Comparison of ENCODE assay signal across 17 cellular contexts in genomic region chr7:46774515-46774914, GRCh38.
"Had no signal": no experiment of that assay in that cellular context is flagged by ENCODE, and none has a peak within 500 bp of the region (broad histone marks: within the 10 kb centered on the region; RNA-seq: fewer than 3 reads in every experiment).

No MANE protein-coding gene starts in this region.

- H3K27ac ChIP-seq: coronary artery, foreskin keratinocyte, pancreas, uterus had no signal

- H3K4me1 ChIP-seq: foreskin keratinocyte, pancreas, uterus had no signal

- H3K36me3 ChIP-seq: pancreas, uterus had no signal

- H3K9me3 ChIP-seq: pancreas, uterus had no signal

- ATAC-seq: activated CD4-positive, alpha-beta T cell treated with anti-CD3 and anti-CD28 coated beads for 36 hours; activated CD8-positive, alpha-beta memory T cell treated with anti-CD3 and anti-CD28 coated beads, Interleukin-2, amount 10 ng/mL, durations not matched to agents 7 days and 5 days; esophagus mucosa; foreskin keratinocyte; pancreas; stimulated activated naive CD8-positive, alpha-beta T cell treated with anti-CD3 and anti-CD28 coated beads, Interleukin-15, amount 100 ng/mL, for 72 hours had no signal

- DNase-seq: activated CD4-positive, alpha-beta memory T cell treated with anti-CD3 and anti-CD28 coated beads for 36 hours; activated CD4-positive, alpha-beta T cell treated with anti-CD3 and anti-CD28 coated beads for 36 hours; activated CD8-positive, alpha-beta memory T cell treated with anti-CD3 and anti-CD28 coated beads, Interleukin-2, amount 10 ng/mL, durations not matched to agents 7 days and 5 days; activated naive CD4-positive, alpha-beta T cell treated with anti-CD3 and anti-CD28 coated beads, Interleukin-2, amount 10 ng/mL, durations not matched to agents 7 days and 5 days; activated T-cell treated with anti-CD3 and anti-CD28 coated beads, Interleukin-2, amount 50 U/mL, for 1 hour; amniotic stem cell; central memory CD4-positive, alpha-beta T cell; foreskin keratinocyte; head of caudate nucleus; naive B cell; pancreas; retina; stimulated activated naive CD8-positive, alpha-beta T cell treated with anti-CD3 and anti-CD28 coated beads, Interleukin-15, amount 100 ng/mL, for 72 hours; T-helper 2 cell; uterus had no signal

- H3K4me3 ChIP-seq: coronary artery, pancreas, uterus had no signal

- H3K27me3 ChIP-seq: foreskin keratinocyte, pancreas, uterus had no signal
